In genomic region chr5:113771483-113771882, GRCh38 we compare ENCODE assay signal across 20 cellular contexts.
DNase-seq lines count a peak whose midpoint lies in the region; ATAC-seq and TF ChIP-seq lines count a peak whose summit lies in the region.
"Had no signal": no experiment of that assay in that cellular context is flagged by ENCODE, and none has a peak within 500 bp of the region (broad histone marks: within the 10 kb centered on the region; RNA-seq: fewer than 3 reads in every experiment).

No MANE protein-coding gene starts in this region.

- peaks cover 15% of the 10 kb centered on the region for H3K4me1 Mint-ChIP-seq in endodermal cell

- H3K9ac ChIP-seq in endodermal cell (ENCODE audit: extremely low read depth, low read length, poor library complexity, severe bottlenecking): no peak overlapping the region
- H3K9ac ChIP-seq: BLaER1, GM23248 had no signal

- ATAC-seq in GM18907 (IDR thresholded peaks at IDR 0.05; ENCODE audit: unreplicated experiment): peak; percentile 86
- ATAC-seq in GM21717 (IDR thresholded peaks at IDR 0.05; ENCODE audit: unreplicated experiment): peak; percentile 83
- peak; percentile 68 for ATAC-seq in HG03135 (IDR thresholded peaks at IDR 0.05; ENCODE audit: unreplicated experiment)
- ATAC-seq in GM21528 (IDR thresholded peaks at IDR 0.05; ENCODE audit: low FRiP score, unreplicated experiment): no peak
- ATAC-seq: left lobe of liver, mucosa of descending colon had no signal

- H3K36me3 Mint-ChIP-seq in endodermal cell (ENCODE audit: low read depth): peaks cover 9% of the 10 kb centered on the region
- H3K36me3 Mint-ChIP-seq: type B pancreatic cell had no signal

- H3K36me3 ChIP-seq in endodermal cell (ENCODE audit: control insufficient read depth, insufficient read depth, low read length): no peaks in the 10 kb centered on the region
- H3K36me3 ChIP-seq: BLaER1, neutrophil had no signal

- H3K27me3 ChIP-seq in endodermal cell (ENCODE audit: control insufficient read depth, insufficient read depth, low read length, poor library complexity, severe bottlenecking): peaks cover 6% of the 10 kb centered on the region
- H3K27me3 ChIP-seq: BLaER1, neutrophil had no signal

- no peak overlapping the region for H3K4me3 Mint-ChIP-seq in endodermal cell
- H3K4me3 Mint-ChIP-seq: type B pancreatic cell had no signal

- no peak for TF ChIP-seq CTCF in endodermal cell (conservative IDR thresholded peaks at IDR 0.05)

- H3K27me3 Mint-ChIP-seq in endodermal cell (ENCODE audit: insufficient read depth): peaks cover 9% of the 10 kb centered on the region
- H3K27me3 Mint-ChIP-seq: type B pancreatic cell had no signal

- H3K27ac Mint-ChIP-seq in endodermal cell: peak overlapping the region; percentile 6
- H3K27ac Mint-ChIP-seq: type B pancreatic cell had no signal

- peaks cover 24% of the 10 kb centered on the region for H3K9me3 Mint-ChIP-seq in endodermal cell

- H3K4me3 ChIP-seq in endodermal cell (ENCODE audit: low read length): no peak overlapping the region
- H3K4me3 ChIP-seq: BLaER1, GM23248, mucosa of descending colon had no signal

- H3K27ac ChIP-seq in endodermal cell (ENCODE audit: low read depth, low read length): no peak overlapping the region
- H3K27ac ChIP-seq: BLaER1, GM23248, neutrophil had no signal

- no peak for DNase-seq in endodermal cell
- no peak for DNase-seq in SIG-M5 (lab: John Stamatoyannopoulos, UW)
- DNase-seq in 8988T: no peak
- no peak for DNase-seq in NCI-H1092 treated with DMSO at 0.1 percent for 48 hours (lab: John Stamatoyannopoulos, UW)
- DNase-seq: activated CD4-positive, CD25-positive, alpha-beta regulatory T cell; activated effector memory CD4-positive, alpha-beta T cell treated with anti-CD3 and anti-CD28 coated beads, Interleukin-2, amount 50 U/mL, for 16 hours; amniotic stem cell; GM23248; mucosa of descending colon; stimulated activated CD4-positive, alpha-beta T cell treated with anti-CD3 and anti-CD28 coated beads, Interleukin-15, amount 100 ng/mL, for 24 hours; stimulated activated naive CD4-positive, alpha-beta T cell treated with Interleukin-2 at 50 U/mL for 16 hours; T-helper 2 cell had no signal

- peaks cover 10% of the 10 kb centered on the region for H3K9me3 ChIP-seq in endodermal cell (ENCODE audit: control insufficient read depth, low read length)
- H3K9me3 ChIP-seq: neutrophil had no signal

- peaks cover 3% of the 10 kb centered on the region for H3K4me1 ChIP-seq in endodermal cell (ENCODE audit: control insufficient read depth, insufficient read depth, low read length)
- H3K4me1 ChIP-seq: BLaER1 had no signal

- WGBS in endodermal cell (ENCODE audit: insufficient coverage in 1 of 2, insufficient read length in 1 of 2), 2 experiments: 94 to 96% methylated on average over 2 of the region's 2 CpGs
